Comparison of ENCODE assay signal across 9 cellular contexts in the genomic region with DNA sequence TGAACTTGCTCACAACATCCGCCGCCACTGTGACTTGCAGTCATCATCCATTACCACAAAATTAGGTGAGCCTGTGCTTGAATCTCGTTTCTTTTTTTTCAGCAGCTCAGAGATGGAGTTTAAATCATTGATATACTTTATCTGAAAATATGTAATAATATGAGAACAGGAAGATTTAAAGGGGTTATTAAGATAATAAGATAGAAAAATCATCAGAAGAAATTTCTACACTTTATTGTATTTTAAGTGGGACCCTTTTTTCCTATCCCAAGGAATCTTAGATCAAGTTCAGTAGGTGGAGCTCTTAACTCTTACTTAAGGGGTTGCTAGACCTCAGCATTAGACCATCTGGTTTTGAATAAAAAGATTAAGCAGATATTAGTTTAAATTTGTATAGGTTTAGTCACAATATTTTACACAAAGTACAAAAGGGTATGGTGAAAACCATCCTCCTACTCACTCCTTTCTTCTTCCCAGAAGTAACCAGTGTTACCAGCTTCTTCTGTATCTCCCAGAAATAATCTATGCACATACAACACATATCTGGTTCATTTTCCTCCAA. TPM values are rescaled to one million over a fixed set of nuclear protein-coding genes. Genes with fewer than 3 reads are reported as not detected.
A peak's percentile ranks its signal among the peaks of the same experiment; 100 is the strongest.
DNase-seq lines count a peak whose midpoint lies in the region; ATAC-seq and TF ChIP-seq lines count a peak whose summit lies in the region.
"Had no signal": no experiment of that assay in that cellular context is flagged by ENCODE, and none has a peak within 500 bp of the region (broad histone marks: within the 10 kb centered on the region; RNA-seq: fewer than 3 reads in every experiment).

No MANE protein-coding gene starts in this region.

- no peaks in the 10 kb centered on the region for H3K36me3 ChIP-seq in A673 (ENCODE audit: insufficient read depth, low read length, poor library complexity, severe bottlenecking)

- CTCF ChIA-PET in A673 (lab: Charles Lee): interaction anchor here (0.7 to 1.8 kb wide), 5 partner anchors 9 to 205 kb away, joined by 3 to 15 read pairs (median 6); a partner anchor contains a TSS
- CTCF ChIA-PET in activated CD4-positive, alpha-beta memory T cell treated with anti-CD3 and anti-CD28 coated beads, Interleukin-2, amount 10 ng/mL, durations not matched to agents 7 days and 5 days (lab: Charles Lee): interaction anchor here (0.9 to 5.7 kb wide), 19 partner anchors 9 to 559 kb away, joined by 3 to 98 read pairs (median 4); a partner anchor contains a TSS

- TF ChIP-seq CTCF in A673 (conservative IDR thresholded peaks at IDR 0.05; ENCODE audit: low read depth, low read length): peak; percentile 52
- peak; percentile 30 for TF ChIP-seq CTCF in GM13977 (IDR thresholded peaks at IDR 0.05; ENCODE audit: extremely low read depth, insufficient read depth, missing control alignments)

- in situ Hi-C loops in GM13977 (cut with MboI; ENCODE audit: low pct_unique_long_range_greater_than_20kb, low sequenced_read_pairs, unreplicated experiment) (loop anchor here (10.0 kb wide), 1 partner anchor 193 kb away; no protein-coding TSS in a partner anchor), KBM-7 (cut with MboI; ENCODE audit: low pct_unique_long_range_greater_than_20kb, low sequenced_read_pairs) (loop anchor here (10.0 kb wide), 1 partner anchor 193 kb away; no protein-coding TSS in a partner anchor)

- H3K27ac ChIP-seq in A673 (ENCODE audit: low read depth, low read length, poor library complexity, severe bottlenecking): peak overlapping the region; percentile 82

- no peak overlapping the region for H3K4me3 Mint-ChIP-seq in activated CD4-positive, alpha-beta memory T cell treated with anti-CD3 and anti-CD28 coated beads, Interleukin-2, amount 10 ng/mL, durations not matched to agents 7 days and 5 days

- no peaks in the 10 kb centered on the region for H3K9me3 Mint-ChIP-seq in activated CD4-positive, alpha-beta memory T cell treated with anti-CD3 and anti-CD28 coated beads, Interleukin-2, amount 10 ng/mL, durations not matched to agents 7 days and 5 days

- POLR2A ChIA-PET in A673 (lab: Charles Lee; ENCODE audit: low non-redundant PET): interaction anchor here (1.4 kb wide), 1 partner anchor 9 kb away, joined by 10 read pairs; a partner anchor contains a TSS
- POLR2A ChIA-PET in activated CD4-positive, alpha-beta memory T cell treated with anti-CD3 and anti-CD28 coated beads, Interleukin-2, amount 10 ng/mL, durations not matched to agents 7 days and 5 days (lab: Charles Lee): interaction anchor here (0.7 to 4.8 kb wide), 26 partner anchors 11 to 559 kb away, joined by 3 to 299 read pairs (median 5); a partner anchor contains a TSS

- TSS peak; percentile 74 for BruUV-seq in A673 (replicated peaks; lab: Mats Ljungman, UMichigan)

- peaks cover 17% of the 10 kb centered on the region for H3K4me1 ChIP-seq in A673 (ENCODE audit: insufficient read depth, low read length, poor library complexity, severe bottlenecking)

- no peak overlapping the region for H3K27ac Mint-ChIP-seq in activated CD4-positive, alpha-beta memory T cell treated with anti-CD3 and anti-CD28 coated beads, Interleukin-2, amount 10 ng/mL, durations not matched to agents 7 days and 5 days

- peaks cover 11% of the 10 kb centered on the region for H3K27me3 Mint-ChIP-seq in activated CD4-positive, alpha-beta memory T cell treated with anti-CD3 and anti-CD28 coated beads, Interleukin-2, amount 10 ng/mL, durations not matched to agents 7 days and 5 days

- DNase-seq in A673 (ENCODE audit: low spot score) (peak; percentile 57), GM13977 (ENCODE audit: low spot score) (peak; percentile 31), NCI-H1694 treated with DMSO at 0.1 percent for 48 hours (lab: John Stamatoyannopoulos, UW) (peak; percentile 68), globus pallidus (ENCODE audit: low spot score) (peak; percentile 45), skeletal muscle cell (ENCODE audit: low read depth) (no peak), KBM-7 (no peak)
- peak; percentile 69 for DNase-seq in activated CD4-positive, alpha-beta memory T cell treated with anti-CD3 and anti-CD28 coated beads, Interleukin-2, amount 10 ng/mL, durations not matched to agents 7 days and 5 days

- intact Hi-C loops in A673 (cut with micrococcal nuclease; ENCODE audit: unreplicated experiment): loop anchor here (2.0 to 10.0 kb wide), 2 partner anchors 193 to 563 kb away; a partner anchor contains a TSS

- H3K9me3 ChIP-seq in A673 (ENCODE audit: low read depth, low read length, poor library complexity, severe bottlenecking): no peaks in the 10 kb centered on the region

- H3K4me3 ChIP-seq in A673 (ENCODE audit: low read depth, low read length, poor library complexity, severe bottlenecking) (peak overlapping the region; percentile 54), skeletal muscle cell (ENCODE audit: low read depth, low read length) (peak overlapping the region; percentile 66)

- peaks cover 15% of the 10 kb centered on the region for H3K4me1 Mint-ChIP-seq in activated CD4-positive, alpha-beta memory T cell treated with anti-CD3 and anti-CD28 coated beads, Interleukin-2, amount 10 ng/mL, durations not matched to agents 7 days and 5 days

- peaks cover 10% of the 10 kb centered on the region for H3K36me3 Mint-ChIP-seq in activated CD4-positive, alpha-beta memory T cell treated with anti-CD3 and anti-CD28 coated beads, Interleukin-2, amount 10 ng/mL, durations not matched to agents 7 days and 5 days (ENCODE audit: low read depth)

- peak; percentile 38 for ATAC-seq in HG02798 (IDR thresholded peaks at IDR 0.05; ENCODE audit: poor library complexity, unreplicated experiment)

- H3K27me3 ChIP-seq in A673 (replicated peaks; ENCODE audit: insufficient read depth, low read depth, low read length, poor library complexity): no peaks in the 10 kb centered on the region

RNA-seq across cellular contexts. Expression of a gene that starts 9.4 kb away (rescaled TPM):
- total RNA-seq in A673 (2021): 30.1 and 33.5 TPM in 2 replicates
- total RNA-seq in activated CD4-positive, alpha-beta memory T cell treated with anti-CD3 and anti-CD28 coated beads, Interleukin-2, amount 10 ng/mL, durations not matched to agents 7 days and 5 days: 10 to 100 TPM; 45.2 to 49.9 TPM

RNA-seq across cellular contexts. Expression of a gene that starts 32.0 kb away (rescaled TPM):
- 0.15 and 0.32 TPM in 2 replicates for total RNA-seq in A673 (2021)
- total RNA-seq in activated CD4-positive, alpha-beta memory T cell treated with anti-CD3 and anti-CD28 coated beads, Interleukin-2, amount 10 ng/mL, durations not matched to agents 7 days and 5 days: not detected
- total RNA-seq: NCI-H460 had no signal

Comparison
In these comparisons a context has a peak if more than half of its experiments do, and no peak if none do; other contexts are left out.
1. DNase-seq: peak in A673 (single experiment), GM13977 (single experiment), NCI-H1694 treated with DMSO at 0.1 percent for 48 hours (single experiment), activated CD4-positive, alpha-beta memory T cell treated with anti-CD3 and anti-CD28 coated beads, Interleukin-2, amount 10 ng/mL, durations not matched to agents 7 days and 5 days (single experiment) and globus pallidus (single experiment); none in skeletal muscle cell (single experiment) and KBM-7 (single experiment).